In genomic region chr16:1311738-1312458, GRCh38 we compare ENCODE assay signal across 9 cellular contexts. TPM values are rescaled to one million over a fixed set of nuclear protein-coding genes. Genes with fewer than 3 reads are reported as not detected.
DNase-seq lines count a peak whose midpoint lies in the region; ATAC-seq and TF ChIP-seq lines count a peak whose summit lies in the region.
"Had no signal": no experiment of that assay in that cellular context is flagged by ENCODE, and none has a peak within 500 bp of the region (broad histone marks: within the 10 kb centered on the region; RNA-seq: fewer than 3 reads in every experiment).

No MANE protein-coding gene starts in this region.

- H3K36me3 ChIP-seq in A673 (ENCODE audit: insufficient read depth, low read length, poor library complexity, severe bottlenecking), result peaks cover 51% of the 10 kb centered on the region

- TF ChIP-seq CTCF in A673 (conservative IDR thresholded peaks at IDR 0.05; ENCODE audit: low read depth, low read length), result no peak

- H3K4me3 ChIP-seq in A673 (ENCODE audit: low read depth, low read length, poor library complexity, severe bottlenecking), result peak overlapping the region; percentile 95
- peak overlapping the region; percentile 99 for H3K4me3 ChIP-seq in Jurkat, Clone E6-1 (ENCODE audit: low read length)

- H3K4me1 ChIP-seq in A673 (ENCODE audit: insufficient read depth, low read length, poor library complexity, severe bottlenecking), result peaks cover 8% of the 10 kb centered on the region

- no peaks in the 10 kb centered on the region for H3K27me3 ChIP-seq in A673 (replicated peaks; ENCODE audit: insufficient read depth, low read depth, low read length, poor library complexity)

- CTCF ChIA-PET in A673 (lab: Charles Lee), result no interaction called here

- H3K27ac ChIP-seq in A673 (ENCODE audit: low read depth, low read length, poor library complexity, severe bottlenecking), result peak overlapping the region; percentile 89

- ATAC-seq in HG03378 (IDR thresholded peaks at IDR 0.05; ENCODE audit: unreplicated experiment), result no peak
- no peak for ATAC-seq in GM19023 (IDR thresholded peaks at IDR 0.05; ENCODE audit: unreplicated experiment)

- H3K9me3 ChIP-seq in A673 (ENCODE audit: low read depth, low read length, poor library complexity, severe bottlenecking), result no peaks in the 10 kb centered on the region

- POLR2A ChIA-PET in A673 (lab: Charles Lee; ENCODE audit: low non-redundant PET), result no interaction called here

- no peak for DNase-seq in A673 (ENCODE audit: low spot score)
- no peak for DNase-seq in Jurkat, Clone E6-1 (ENCODE audit: low read depth, low spot score)
- peak; percentile 43 for DNase-seq in dermis blood vessel endothelial cell
- DNase-seq in midbrain (lab: John Stamatoyannopoulos, UW), result peak; percentile 2
- DNase-seq in NCI-H2029 treated with DMSO at 0.1 percent for 48 hours (lab: John Stamatoyannopoulos, UW), result no peak
- DNase-seq in NCI-H748 treated with DMSO at 0.1 percent for 48 hours (lab: John Stamatoyannopoulos, UW), result no peak
- DNase-seq: NCI-H187 treated with DMSO at 0.1 percent for 48 hours had no signal

- no TSS peak for BruUV-seq in A673 (replicated peaks; lab: Mats Ljungman, UMichigan)

- intact Hi-C loops in A673 (cut with micrococcal nuclease; ENCODE audit: unreplicated experiment), result no loop called here

RNA-seq across cellular contexts. Expression of gene UBE2I, which starts 2.5 kb away (rescaled TPM):
- total RNA-seq in A673 (2021), result 348 and 361 TPM in 2 replicates
- 354 TPM for polyA plus RNA-seq in Jurkat, Clone E6-1 (2012; ENCODE audit: insufficient read depth, insufficient read length)
- total RNA-seq in dermis blood vessel endothelial cell, result 58.7 and 77.9 TPM in 2 replicates

RNA-seq across cellular contexts. Expression of gene BAIAP3, which starts 21.5 kb away (rescaled TPM):
- total RNA-seq in A673 (2021), result 2.0 and 3.7 TPM in 2 replicates
- 0.70 TPM for polyA plus RNA-seq in Jurkat, Clone E6-1 (2012; ENCODE audit: insufficient read depth, insufficient read length)
- total RNA-seq in dermis blood vessel endothelial cell, result 1.3 and 1.4 TPM in 2 replicates

RNA-seq across cellular contexts. Expression of gene TSR3, which starts 39.8 kb away (rescaled TPM):
- total RNA-seq in A673 (2021), result 55.0 and 57.2 TPM in 2 replicates
- polyA plus RNA-seq in Jurkat, Clone E6-1 (2012; ENCODE audit: insufficient read depth, insufficient read length), result 65.9 TPM
- 75.9 and 97.2 TPM in 2 replicates for total RNA-seq in dermis blood vessel endothelial cell

RNA-seq across cellular contexts. Expression of gene GNPTG, which starts 39.8 kb away (rescaled TPM):
- 20.9 and 32.7 TPM in 2 replicates for total RNA-seq in A673 (2021)
- 20.4 TPM for polyA plus RNA-seq in Jurkat, Clone E6-1 (2012; ENCODE audit: insufficient read depth, insufficient read length)
- total RNA-seq in dermis blood vessel endothelial cell, result 40.3 and 49.9 TPM in 2 replicates

RNA-seq across cellular contexts. Expression of gene TPSD1, which starts 56.0 kb away (rescaled TPM):
- total RNA-seq in A673 (2021) (1.7 and 2.3 TPM in 2 replicates), dermis blood vessel endothelial cell (not detected in 2 replicates)
- polyA plus RNA-seq in Jurkat, Clone E6-1 (2012; ENCODE audit: insufficient read depth, insufficient read length), result not detected

Comparison
In these comparisons a context has a peak if more than half of its experiments do, and no peak if none do; other contexts are left out.
1. DNase-seq: peak in dermis blood vessel endothelial cell (single experiment) and midbrain (single experiment); none in A673 (single experiment), Jurkat, Clone E6-1 (single experiment), NCI-H2029 treated with DMSO at 0.1 percent for 48 hours (single experiment) and NCI-H748 treated with DMSO at 0.1 percent for 48 hours (single experiment).